In genomic region chr1:6560267-6560666, GRCh38 we compare ENCODE assay signal across 34 cellular contexts. TPM values are rescaled to one million over a fixed set of nuclear protein-coding genes. Genes with fewer than 3 reads are reported as not detected.
"Had no signal": no experiment of that assay in that cellular context is flagged by ENCODE, and none has a peak within 500 bp of the region (broad histone marks: within the 10 kb centered on the region; RNA-seq: fewer than 3 reads in every experiment).

No MANE protein-coding gene starts in this region.

- H3K27me3 Mint-ChIP-seq: naive thymus-derived CD8-positive, alpha-beta T cell had no signal

- H3K4me1 ChIP-seq: colonic mucosa, foreskin keratinocyte, lower lobe of right lung, prostate gland, thyroid gland had no signal

- H3K4me1 Mint-ChIP-seq: nephron progenitor cell had no signal

- ATAC-seq: foreskin keratinocyte; heart right ventricle; left colon; lower lobe of right lung; naive thymus-derived CD8-positive, alpha-beta T cell; sciatic nerve had no signal

- H3K36me3 ChIP-seq: colonic mucosa, esophagus muscularis mucosa, heart right ventricle, left ventricle myocardium inferior, lower lobe of right lung, prostate gland, right atrium auricular region, stomach, thyroid gland had no signal

- H3K27ac ChIP-seq: colonic mucosa, esophagus muscularis mucosa, foreskin keratinocyte, heart right ventricle, left ventricle myocardium inferior, lower lobe of right lung, prostate gland, right atrium auricular region, stomach, thyroid gland had no signal

- H3K9me3 Mint-ChIP-seq: dendritic cell treated with granulocyte-macrophage colony-stimulating factor and Interleukin-4, amounts not matched to agents 40 ng/mL and 50 ng/mL, for 4 days; naive thymus-derived CD8-positive, alpha-beta T cell; type B pancreatic cell had no signal

- H3K27me3 ChIP-seq: colonic mucosa, esophagus muscularis mucosa, right atrium auricular region, thyroid gland had no signal

- H3K4me3 ChIP-seq: colonic mucosa, esophagus muscularis mucosa, heart right ventricle, left ventricle myocardium inferior, lower lobe of right lung, prostate gland, right atrium auricular region, smooth muscle cell, stomach, thyroid gland had no signal

- H3K36me3 Mint-ChIP-seq: naive thymus-derived CD8-positive, alpha-beta T cell; type B pancreatic cell had no signal

- DNase-seq: colonic mucosa; effector memory CD4-positive, alpha-beta T cell; foreskin keratinocyte; glutamatergic neuron; heart right ventricle; hippocampal formation; kidney glomerular epithelial cell; left colon; left ventricle myocardium inferior; lower lobe of right lung; naive thymus-derived CD8-positive, alpha-beta T cell; nephron progenitor cell; nucleus accumbens; stimulated activated CD4-positive, alpha-beta T cell treated with anti-CD3 and anti-CD28 coated beads, Interleukin-12 subunit alpha, Interleukin-12 subunit beta, amount 100 ng/mL, for 4 hours; stimulated activated CD4-positive, alpha-beta T cell treated with anti-CD3 and anti-CD28 coated beads, Interleukin-1b, Interleukin-23, amount 100 ng/mL, for 48 hours; stimulated activated CD4-positive, alpha-beta T cell treated with anti-CD3 and anti-CD28 coated beads, Interleukin-4, amount 100 ng/mL, for 1 hour; stimulated activated CD8-positive, alpha-beta memory T cell treated with anti-CD3 and anti-CD28 coated beads, Interleukin-4, amount 100 ng/mL, for 48 hours; stimulated activated naive CD4-positive, alpha-beta T cell treated with Interleukin-2 at 50 U/mL for 16 hours; stomach; thyroid gland had no signal

- H3K4me2 ChIP-seq: smooth muscle cell had no signal

- H3K27ac Mint-ChIP-seq: dendritic cell treated with granulocyte-macrophage colony-stimulating factor and Interleukin-4, amounts not matched to agents 40 ng/mL and 50 ng/mL, for 4 days; nephron progenitor cell; type B pancreatic cell had no signal

- H3K4me3 Mint-ChIP-seq: dendritic cell treated with granulocyte-macrophage colony-stimulating factor and Interleukin-4, amounts not matched to agents 40 ng/mL and 50 ng/mL, for 4 days; naive thymus-derived CD8-positive, alpha-beta T cell; nephron progenitor cell; type B pancreatic cell had no signal

- H3K9me3 ChIP-seq: colonic mucosa, esophagus muscularis mucosa, heart right ventricle, left ventricle myocardium inferior, lower lobe of right lung, prostate gland, right atrium auricular region, stomach, thyroid gland had no signal

RNA-seq across cellular contexts. Expression of gene TAS1R1, which starts 5.2 kb away (rescaled TPM):
- total RNA-seq: colonic mucosa; endothelial cell of umbilical vein; epithelial cell of proximal tubule; esophagus muscularis mucosa; foreskin keratinocyte; heart right ventricle; left ventricle myocardium inferior; mesenteric fat pad; naive thymus-derived CD8-positive, alpha-beta T cell; osteocyte; right atrium auricular region; sciatic nerve; smooth muscle cell; stomach; subcutaneous adipose tissue; temporal lobe; thyroid gland; urinary bladder had no signal
- polyA plus RNA-seq: endothelial cell of umbilical vein, foreskin keratinocyte, heart right ventricle had no signal
